ENCODE assay signal across 12 cellular contexts in the genomic region with DNA sequence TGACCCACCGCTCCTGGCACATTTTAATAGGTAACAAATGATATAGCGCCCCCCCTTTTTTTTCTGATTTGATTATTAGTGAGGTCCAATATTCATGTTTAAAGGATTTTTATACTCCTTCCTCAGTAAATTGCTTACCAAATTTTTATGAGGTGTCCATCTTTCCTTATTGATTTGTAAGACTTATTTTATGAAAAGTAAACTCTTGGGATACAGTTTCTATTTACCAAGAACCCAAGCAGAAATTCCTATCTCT. TPM values are rescaled to one million over a fixed set of nuclear protein-coding genes. Genes with fewer than 3 reads are reported as not detected.
DNase-seq lines count a peak whose midpoint lies in the region; ATAC-seq and TF ChIP-seq lines count a peak whose summit lies in the region.
"Had no signal": no experiment of that assay in that cellular context is flagged by ENCODE, and none has a peak within 500 bp of the region (broad histone marks: within the 10 kb centered on the region; RNA-seq: fewer than 3 reads in every experiment).

No MANE protein-coding gene starts in this region.

- POLR2A ChIA-PET in HEK293T (lab: Yijun Ruan, JAX), result interaction anchor here (1.1 to 1.4 kb wide), 2 partner anchors 24 to 25 kb away, joined by 4 read pairs; a partner anchor contains a TSS

- H3K36me3 ChIP-seq in osteoblast (ENCODE audit: insufficient read depth, low read length), result peaks cover 31% of the 10 kb centered on the region

- peak overlapping the region; percentile 15 for H3K4me3 Mint-ChIP-seq in activated T-cell treated with anti-CD3 and anti-CD28 coated beads, Interleukin-2, amount 50 U/mL, for 24 hours
- H3K4me3 Mint-ChIP-seq in activated naive CD8-positive, alpha-beta T cell treated with anti-CD3 and anti-CD28 coated beads, Interleukin-2, amount 50 U/mL, for 24 hours, result peak overlapping the region; percentile 50

- H3K36me3 Mint-ChIP-seq in activated T-cell treated with anti-CD3 and anti-CD28 coated beads, Interleukin-2, amount 50 U/mL, for 24 hours (ENCODE audit: low read depth), result peaks cover 62% of the 10 kb centered on the region
- H3K36me3 Mint-ChIP-seq in activated naive CD8-positive, alpha-beta T cell treated with anti-CD3 and anti-CD28 coated beads, Interleukin-2, amount 50 U/mL, for 24 hours (ENCODE audit: low read depth), result peaks cover 28% of the 10 kb centered on the region

- H3K4me2 ChIP-seq in osteoblast (ENCODE audit: insufficient read depth, low read length), result peak overlapping the region; percentile 87

- peaks cover 14% of the 10 kb centered on the region for H3K4me1 ChIP-seq in osteoblast (ENCODE audit: insufficient read depth, low read length)

- CTCF ChIA-PET in HEK293T (lab: Yijun Ruan, JAX), result interaction anchor here (0.7 to 1.0 kb wide), 2 partner anchors 15 to 755 kb away, joined by 3 to 5 read pairs; no protein-coding TSS in a partner anchor

- peak overlapping the region; percentile 64 for H3K27ac Mint-ChIP-seq in activated T-cell treated with anti-CD3 and anti-CD28 coated beads, Interleukin-2, amount 50 U/mL, for 24 hours
- no peak overlapping the region for H3K27ac Mint-ChIP-seq in activated naive CD8-positive, alpha-beta T cell treated with anti-CD3 and anti-CD28 coated beads, Interleukin-2, amount 50 U/mL, for 24 hours

- no peak for TF ChIP-seq CTCF in osteoblast (IDR thresholded peaks at IDR 0.05; ENCODE audit: extremely low read depth, low read depth, low read length)
- no peak for TF ChIP-seq CTCF in omental fat pad (IDR thresholded peaks at IDR 0.05)

- H3K9me3 ChIP-seq in osteoblast (ENCODE audit: low read depth, low read length), result no peaks in the 10 kb centered on the region
- H3K9me3 ChIP-seq: heart left ventricle, left lung, pancreas had no signal

- H3K27ac ChIP-seq in osteoblast (ENCODE audit: low read depth, low read length), result peak overlapping the region; percentile 95

- peaks cover 3% of the 10 kb centered on the region for H3K27me3 Mint-ChIP-seq in activated T-cell treated with anti-CD3 and anti-CD28 coated beads, Interleukin-2, amount 50 U/mL, for 24 hours
- H3K27me3 Mint-ChIP-seq in activated naive CD8-positive, alpha-beta T cell treated with anti-CD3 and anti-CD28 coated beads, Interleukin-2, amount 50 U/mL, for 24 hours, result peaks cover 4% of the 10 kb centered on the region

- H3K79me2 ChIP-seq in osteoblast (ENCODE audit: insufficient read depth, low read length), result no peaks in the 10 kb centered on the region

- H2AFZ ChIP-seq in osteoblast (ENCODE audit: low read length), result no peak overlapping the region

- H3K9me3 Mint-ChIP-seq in activated T-cell treated with anti-CD3 and anti-CD28 coated beads, Interleukin-2, amount 50 U/mL, for 24 hours, result no peaks in the 10 kb centered on the region
- H3K9me3 Mint-ChIP-seq in activated naive CD8-positive, alpha-beta T cell treated with anti-CD3 and anti-CD28 coated beads, Interleukin-2, amount 50 U/mL, for 24 hours, result no peaks in the 10 kb centered on the region

- no peaks in the 10 kb centered on the region for H4K20me1 ChIP-seq in osteoblast (ENCODE audit: insufficient read depth, low read length)

- ATAC-seq in activated naive CD8-positive, alpha-beta T cell treated with anti-CD3 and anti-CD28 coated beads, Interleukin-2, amount 50 U/mL, for 24 hours, result no peak
- no peak for ATAC-seq in omental fat pad (ENCODE audit: low FRiP score)
- no peak for ATAC-seq in GM21737 (IDR thresholded peaks at IDR 0.05; ENCODE audit: unreplicated experiment)
- ATAC-seq: heart left ventricle, left lung, pancreas had no signal

- DNase-seq in activated T-cell treated with anti-CD3 and anti-CD28 coated beads, Interleukin-2, amount 50 U/mL, for 24 hours, result no peak
- no peak for DNase-seq in activated T-cell treated with anti-CD3 and anti-CD28 coated beads, Interleukin-2, amount 50 U/mL, for 1 hour
- DNase-seq in NAMALWA (ENCODE audit: low spot score) (peak; percentile 22), osteoblast (ENCODE audit: insufficient read length, low spot score, missing footprints) (no peak), omental fat pad (ENCODE audit: low spot score) (no peak), HEK293T (ENCODE audit: extremely low spot score) (no peak)
- no peak for DNase-seq in activated naive CD8-positive, alpha-beta T cell treated with anti-CD3 and anti-CD28 coated beads, Interleukin-2, amount 50 U/mL, for 24 hours
- DNase-seq: heart left ventricle, NCI-H2081 treated with DMSO at 0.1 percent for 48 hours, pancreas had no signal

- H3K27me3 ChIP-seq in osteoblast (ENCODE audit: insufficient read depth, low read length), result no peaks in the 10 kb centered on the region
- H3K27me3 ChIP-seq: heart left ventricle, left lung, pancreas had no signal

- peaks cover 16% of the 10 kb centered on the region for H3K4me1 Mint-ChIP-seq in activated T-cell treated with anti-CD3 and anti-CD28 coated beads, Interleukin-2, amount 50 U/mL, for 24 hours (ENCODE audit: low read depth)
- H3K4me1 Mint-ChIP-seq in activated naive CD8-positive, alpha-beta T cell treated with anti-CD3 and anti-CD28 coated beads, Interleukin-2, amount 50 U/mL, for 24 hours, result peaks cover 23% of the 10 kb centered on the region

- H3K4me3 ChIP-seq in osteoblast (ENCODE audit: insufficient read depth, low read length), result no peak overlapping the region

TF ChIP-seq in HEK293T, 16 proteins besides CTCF, POLR2A, EP300 and RAD21:
- TF ChIP-seq, protein P1, sequence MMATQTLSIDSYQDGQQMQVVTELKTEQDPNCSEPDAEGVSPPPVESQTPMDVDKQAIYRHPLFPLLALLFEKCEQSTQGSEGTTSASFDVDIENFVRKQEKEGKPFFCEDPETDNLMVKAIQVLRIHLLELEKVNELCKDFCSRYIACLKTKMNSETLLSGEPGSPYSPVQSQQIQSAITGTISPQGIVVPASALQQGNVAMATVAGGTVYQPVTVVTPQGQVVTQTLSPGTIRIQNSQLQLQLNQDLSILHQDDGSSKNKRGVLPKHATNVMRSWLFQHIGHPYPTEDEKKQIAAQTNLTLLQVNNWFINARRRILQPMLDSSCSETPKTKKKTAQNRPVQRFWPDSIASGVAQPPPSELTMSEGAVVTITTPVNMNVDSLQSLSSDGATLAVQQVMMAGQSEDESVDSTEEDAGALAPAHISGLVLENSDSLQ (IDR thresholded peaks at IDR 0.05), result no peak

RNA-seq across cellular contexts. Expression of a gene that starts 25.1 kb away (rescaled TPM):
- total RNA-seq in osteoblast (53.6 and 63.6 TPM in 2 replicates), omental fat pad (10 to 100 TPM; 37.0 to 75.2 (median 58.4) TPM)
